2 cellular contexts compared by ENCODE assay signal in genomic region chr2:113886479-113887383, GRCh38.
TF ChIP-seq lines count a peak whose summit lies in the region.

No MANE protein-coding gene starts in this region.

TF ChIP-seq in A549, 52 proteins besides CTCF, POLR2A, EP300 and RAD21 (continued from another document):
- no peak for TF ChIP-seq FOSL2 (IDR thresholded peaks at IDR 0.05)
- no peak for TF ChIP-seq FOSL2 (CRISPR knock-in tag; IDR thresholded peaks at IDR 0.05)
- TF ChIP-seq JUN (IDR thresholded peaks at IDR 0.05) = no peak
- no peak for TF ChIP-seq TP53 (CRISPR knock-in tag; IDR thresholded peaks at IDR 0.05)
- no peak for TF ChIP-seq CHD2 (IDR thresholded peaks at IDR 0.05; ENCODE audit: low read length, partially characterized antibody)
- no peak for TF ChIP-seq ESRRA (IDR thresholded peaks at IDR 0.05; ENCODE audit: borderline replicate concordance, low read length)
- no peak for TF ChIP-seq FOXS1 (CRISPR knock-in tag; IDR thresholded peaks at IDR 0.05)

TF ChIP-seq in K562, 482 proteins besides CTCF, POLR2A, EP300 and RAD21 (continued from another document):
- TF ChIP-seq ZNF592 (IDR thresholded peaks at IDR 0.05) (0 out of 2 replicates have a peak, but pooled peaks have one; percentile 14), E2F1 (CRISPR knock-in tag; IDR thresholded peaks at IDR 0.05) (no peak), HNRNPUL1 (IDR thresholded peaks at IDR 0.05; ENCODE audit: low read length) (no peak), ZNF311 (CRISPR knock-in tag; IDR thresholded peaks at IDR 0.05) (no peak), ATF7 (IDR thresholded peaks at IDR 0.05) (no peak), MTA1 (IDR thresholded peaks at IDR 0.05; ENCODE audit: borderline replicate concordance) (no peak), ZNF696 (CRISPR knock-in tag; conservative IDR thresholded peaks at IDR 0.05) (no peak), CBFA2T3 (IDR thresholded peaks at IDR 0.05) (peak; percentile 10; the same call in 1 of the 2 replicates), PCBP1 (IDR thresholded peaks at IDR 0.05; ENCODE audit: low read depth, low read length, poor library complexity, severe bottlenecking) (no peak), GABPA (tag; conservative IDR thresholded peaks at IDR 0.05; ENCODE audit: low read depth) (0 out of 2 replicates have a peak, but pooled peaks have one; percentile 27), MCM3 (IDR thresholded peaks at IDR 0.05) (no peak), ARID1B (IDR thresholded peaks at IDR 0.05) (no peak), HMGN3 (IDR thresholded peaks at IDR 0.05; ENCODE audit: borderline replicate concordance, extremely low read depth, insufficient read length, low read depth, low read length) (no peak), NKRF (IDR thresholded peaks at IDR 0.05; ENCODE audit: borderline replicate concordance) (no peak), PRPF4 (IDR thresholded peaks at IDR 0.05; ENCODE audit: insufficient read depth, low read depth, low read length, poor library complexity, severe bottlenecking) (no peak), SP2 (IDR thresholded peaks at IDR 0.05; ENCODE audit: extremely low read depth, low read depth, low read length, poor library complexity, severe bottlenecking) (no peak), STAT5A (IDR thresholded peaks at IDR 0.05; ENCODE audit: borderline replicate concordance, low read length) (no peak), ZBTB8A (IDR thresholded peaks at IDR 0.05; ENCODE audit: partially characterized antibody) (no peak), NR2F6 (CRISPR knock-in tag; IDR thresholded peaks at IDR 0.05) (no peak), BRD4 (IDR thresholded peaks at IDR 0.05) (no peak), STAG1 (CRISPR knock-in tag; IDR thresholded peaks at IDR 0.05; ENCODE audit: borderline replicate concordance) (no peak), KLF16 (IDR thresholded peaks at IDR 0.05) (no peak), ETV1 (tag; conservative IDR thresholded peaks at IDR 0.05; ENCODE audit: low read depth) (peak; percentile 55; the same call in 1 of the 2 replicates), MGA (IDR thresholded peaks at IDR 0.05) (peak; percentile 13; the same call in 1 of the 2 replicates), EGR1 (conservative IDR thresholded peaks at IDR 0.05) (peak; percentile 57; the same call in 1 of the 2 replicates), ZBTB34 (CRISPR knock-in tag; IDR thresholded peaks at IDR 0.05) (no peak), RUNX1 (IDR thresholded peaks at IDR 0.05; ENCODE audit: low read depth) (no peak), MEIS2 (IDR thresholded peaks at IDR 0.05; ENCODE audit: partially characterized antibody) (peak; percentile 9), ZNF316 (IDR thresholded peaks at IDR 0.05) (no peak), MLLT1 (IDR thresholded peaks at IDR 0.05) (no peak), NR3C1 (CRISPR knock-in tag; IDR thresholded peaks at IDR 0.05) (no peak)
